In the genomic region with DNA sequence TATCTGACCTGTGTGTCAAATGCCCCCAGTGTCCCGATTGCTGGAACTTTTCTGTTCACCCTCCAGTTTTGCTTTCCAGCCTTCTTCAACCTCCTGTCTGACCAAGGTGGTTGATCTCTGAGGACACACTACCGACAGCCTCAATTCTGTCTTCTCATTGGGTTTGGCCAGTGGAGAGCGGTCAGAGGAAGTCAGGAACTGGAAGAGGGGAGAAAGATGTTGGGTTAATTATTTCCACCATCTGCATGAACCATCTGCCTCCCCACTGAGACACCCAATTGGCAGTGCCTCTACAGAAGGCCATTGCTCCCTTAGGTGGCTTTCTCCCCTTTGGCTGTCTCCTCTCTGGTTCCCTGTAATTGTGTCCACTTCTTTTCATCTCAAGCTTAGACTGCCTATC, we compare ENCODE assay signal across 2 cellular contexts.
TF ChIP-seq lines count a peak whose summit lies in the region.

No MANE protein-coding gene starts in this region.

TF ChIP-seq in SK-N-SH, 30 proteins besides CTCF, POLR2A, EP300 and RAD21 (continued from another document):
- TF ChIP-seq, protein P1, sequence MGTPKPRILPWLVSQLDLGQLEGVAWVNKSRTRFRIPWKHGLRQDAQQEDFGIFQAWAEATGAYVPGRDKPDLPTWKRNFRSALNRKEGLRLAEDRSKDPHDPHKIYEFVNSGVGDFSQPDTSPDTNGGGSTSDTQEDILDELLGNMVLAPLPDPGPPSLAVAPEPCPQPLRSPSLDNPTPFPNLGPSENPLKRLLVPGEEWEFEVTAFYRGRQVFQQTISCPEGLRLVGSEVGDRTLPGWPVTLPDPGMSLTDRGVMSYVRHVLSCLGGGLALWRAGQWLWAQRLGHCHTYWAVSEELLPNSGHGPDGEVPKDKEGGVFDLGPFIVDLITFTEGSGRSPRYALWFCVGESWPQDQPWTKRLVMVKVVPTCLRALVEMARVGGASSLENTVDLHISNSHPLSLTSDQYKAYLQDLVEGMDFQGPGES (IDR thresholded peaks at IDR 0.05; ENCODE audit: low read depth, low read length), result no peak
- TF ChIP-seq TEAD4 (IDR thresholded peaks at IDR 0.05; ENCODE audit: borderline replicate concordance, insufficient read depth), result no peak
- TF ChIP-seq, protein P2, sequence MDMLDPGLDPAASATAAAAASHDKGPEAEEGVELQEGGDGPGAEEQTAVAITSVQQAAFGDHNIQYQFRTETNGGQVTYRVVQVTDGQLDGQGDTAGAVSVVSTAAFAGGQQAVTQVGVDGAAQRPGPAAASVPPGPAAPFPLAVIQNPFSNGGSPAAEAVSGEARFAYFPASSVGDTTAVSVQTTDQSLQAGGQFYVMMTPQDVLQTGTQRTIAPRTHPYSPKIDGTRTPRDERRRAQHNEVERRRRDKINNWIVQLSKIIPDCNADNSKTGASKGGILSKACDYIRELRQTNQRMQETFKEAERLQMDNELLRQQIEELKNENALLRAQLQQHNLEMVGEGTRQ (IDR thresholded peaks at IDR 0.05; ENCODE audit: borderline replicate concordance, low read depth, low read length), result no peak
- no peak for TF ChIP-seq RCOR1 (IDR thresholded peaks at IDR 0.05; ENCODE audit: low read length)
- no peak for TF ChIP-seq MEF2A (IDR thresholded peaks at IDR 0.05; ENCODE audit: borderline replicate concordance, low read depth)

TF ChIP-seq in SK-N-SH treated with all-trans-retinoic acid at 6 μM for 48 hours, 23 proteins besides CTCF, POLR2A, EP300 and RAD21 (continued from another document):
- TF ChIP-seq, protein P3, sequence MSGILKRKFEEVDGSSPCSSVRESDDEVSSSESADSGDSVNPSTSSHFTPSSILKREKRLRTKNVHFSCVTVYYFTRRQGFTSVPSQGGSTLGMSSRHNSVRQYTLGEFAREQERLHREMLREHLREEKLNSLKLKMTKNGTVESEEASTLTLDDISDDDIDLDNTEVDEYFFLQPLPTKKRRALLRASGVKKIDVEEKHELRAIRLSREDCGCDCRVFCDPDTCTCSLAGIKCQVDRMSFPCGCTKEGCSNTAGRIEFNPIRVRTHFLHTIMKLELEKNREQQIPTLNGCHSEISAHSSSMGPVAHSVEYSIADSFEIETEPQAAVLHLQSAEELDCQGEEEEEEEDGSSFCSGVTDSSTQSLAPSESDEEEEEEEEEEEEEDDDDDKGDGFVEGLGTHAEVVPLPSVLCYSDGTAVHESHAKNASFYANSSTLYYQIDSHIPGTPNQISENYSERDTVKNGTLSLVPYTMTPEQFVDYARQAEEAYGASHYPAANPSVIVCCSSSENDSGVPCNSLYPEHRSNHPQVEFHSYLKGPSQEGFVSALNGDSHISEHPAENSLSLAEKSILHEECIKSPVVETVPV (CRISPR knock-in tag; IDR thresholded peaks at IDR 0.05), result no peak
